In genomic region chr15:52005748-52006701, GRCh38 we compare ENCODE assay signal across 8 cellular contexts. TPM values are rescaled to one million over a fixed set of nuclear protein-coding genes. Genes with fewer than 3 reads are reported as not detected.
DNase-seq lines count a peak whose midpoint lies in the region; ATAC-seq and FAIRE-seq lines count a peak whose summit lies in the region.

No MANE protein-coding gene starts in this region.

- FAIRE-seq in urothelium cell line (lab: Jason Lieb, UNC), result no peak

- ATAC-seq in GM18873 (IDR thresholded peaks at IDR 0.05; ENCODE audit: low FRiP score, unreplicated experiment) (peak; percentile 86), HG02642 (IDR thresholded peaks at IDR 0.05; ENCODE audit: poor library complexity, unreplicated experiment) (peak; percentile 79), left ventricle myocardium superior (peak; percentile 88)

- intact Hi-C loops in left ventricle myocardium superior (cut with micrococcal nuclease) (no loop called here), posterior vena cava (cut with DNase I) (no loop called here)

- peak; percentile 63 for DNase-seq in RPMI7951 (ENCODE audit: low read depth)
- DNase-seq in left ventricle myocardium superior, result no peak
- no peak for DNase-seq in stimulated activated naive CD4-positive, alpha-beta T cell treated with Interleukin-2 at 50 U/mL for 16 hours (lab: John Stamatoyannopoulos, UW)
- no peak for DNase-seq in urothelium cell line (ENCODE audit: low spot score)
- DNase-seq in HK-2 (ENCODE audit: unreplicated experiment), result no peak
- DNase-seq in posterior vena cava (ENCODE audit: low spot score), result no peak

RNA-seq across cellular contexts. Expression of gene MAPK6, which starts 13.0 kb away (rescaled TPM):
- total RNA-seq in RPMI7951 (2014; rRNA removed; shearing (Covaris generic)), result 73.9 and 85.9 TPM in 2 replicates
- 17.9 TPM for total RNA-seq in left ventricle myocardium superior
- total RNA-seq in posterior vena cava, result 10 to 100 TPM; 22.1 to 36.2 TPM

RNA-seq across cellular contexts. Expression of gene LEO1, which starts 34.4 kb away (rescaled TPM):
- total RNA-seq in RPMI7951 (2014; rRNA removed; shearing (Covaris generic)), result 46.2 and 60.0 TPM in 2 replicates
- total RNA-seq in left ventricle myocardium superior, result 9.0 TPM
- 1 to 10 TPM; 9.1 to 10.0 TPM for total RNA-seq in posterior vena cava
